Comparison of ENCODE assay signal across 33 cellular contexts in the genomic region with DNA sequence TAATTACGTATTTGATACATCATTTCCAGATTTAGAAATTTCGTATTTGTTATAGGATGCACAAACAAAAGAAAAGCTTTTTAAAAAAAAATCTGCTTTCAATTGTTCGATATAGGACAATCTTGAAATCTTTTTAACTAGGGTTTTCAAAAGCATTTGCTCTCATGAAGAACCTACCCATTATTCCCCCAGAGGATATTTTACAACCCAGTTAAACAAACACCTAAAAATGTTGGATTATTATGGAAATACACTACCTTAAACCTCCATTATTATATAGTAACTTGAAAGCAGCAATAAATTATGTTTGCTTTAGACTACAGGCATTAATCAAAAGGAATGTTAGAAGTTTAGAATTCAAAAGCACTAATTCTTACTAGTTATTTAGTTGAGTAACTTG.
"Had no signal": no experiment of that assay in that cellular context is flagged by ENCODE, and none has a peak within 500 bp of the region (broad histone marks: within the 10 kb centered on the region; RNA-seq: fewer than 3 reads in every experiment).

No MANE protein-coding gene starts in this region.

- DNase-seq: Karpas-422, Kasumi-1, MG63, MM.1S, MV-4-11, NCI-H1048, NCI-H1092, NCI-H1092 treated with DMSO at 0.1 percent for 48 hours, NCI-H1105, NCI-H1105 treated with DMSO at 0.1 percent for 48 hours, NCI-H1417, NCI-H1417 treated with DMSO at 0.1 percent for 48 hours, NCI-H1436, NCI-H1436 treated with DMSO at 0.1 percent for 48 hours, NCI-H146, NCI-H1694, NCI-H1694 treated with DMSO at 0.1 percent for 48 hours, NCI-H187, NCI-H187 treated with DMSO at 0.1 percent for 48 hours, NCI-H1930, NCI-H2029, NCI-H2029 treated with DMSO at 0.1 percent for 48 hours, NCI-H2081, NCI-H2081 treated with DMSO at 0.1 percent for 48 hours, NCI-H2107, NCI-H2171, NCI-H2171 treated with DMSO at 0.1 percent for 48 hours, NCI-H2227 treated with DMSO at 0.1 percent for 48 hours, NCI-H226, NCI-H345, NCI-H446, NCI-H510A, NCI-H510A treated with DMSO at 0.1 percent for 48 hours had no signal
